ENCODE assay signal across 8 cellular contexts in the genomic region with DNA sequence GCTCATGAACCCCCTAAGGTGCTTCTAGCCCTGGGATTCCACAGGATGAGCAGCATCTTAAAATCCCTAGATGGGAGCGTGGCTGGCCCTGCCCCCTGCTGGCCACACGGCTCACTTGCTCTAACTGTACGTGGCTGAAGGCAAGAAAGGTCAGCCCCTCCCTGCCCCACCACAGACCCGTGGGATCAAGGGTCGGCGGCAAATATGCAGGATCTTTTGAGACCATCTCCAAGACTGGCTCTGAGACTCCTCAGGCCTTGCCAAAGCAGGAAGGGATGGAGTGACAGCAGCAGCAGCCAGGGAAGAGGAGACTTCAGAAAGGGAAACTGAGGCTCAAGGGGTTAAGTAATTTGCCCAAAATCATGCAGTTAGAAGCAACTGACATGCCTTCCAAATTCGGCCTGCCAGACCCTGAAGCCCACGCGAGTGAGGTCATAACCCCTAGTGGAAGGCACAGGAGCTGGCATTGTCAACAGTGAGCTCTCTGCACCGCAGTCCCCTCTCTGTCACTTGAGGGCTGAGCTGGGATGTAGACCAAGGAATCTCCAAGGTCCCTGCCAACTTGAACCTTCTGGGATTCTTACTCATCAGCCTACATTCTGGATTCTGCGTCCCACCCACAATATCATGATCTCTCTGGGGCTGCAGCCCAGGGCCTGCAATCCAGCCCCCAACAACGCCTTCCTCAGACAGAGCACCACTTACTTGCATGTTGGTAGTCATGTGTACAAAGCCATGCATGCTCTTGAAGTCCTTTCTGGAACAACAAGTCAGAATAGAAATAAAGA. TPM values are rescaled to one million over a fixed set of nuclear protein-coding genes. Genes with fewer than 3 reads are reported as not detected.
DNase-seq lines count a peak whose midpoint lies in the region; TF ChIP-seq lines count a peak whose summit lies in the region.

No MANE protein-coding gene starts in this region.

- no peak for TF ChIP-seq EP300 in transverse colon (IDR thresholded peaks at IDR 0.05; ENCODE audit: low read depth)

- no peak overlapping the region for H3K4me3 ChIP-seq in Peyer's patch
- H3K4me3 ChIP-seq in fibroblast of the aortic adventitia (ENCODE audit: low read depth, low read length), result no peak overlapping the region
- no peak overlapping the region for H3K4me3 ChIP-seq in neutrophil (ENCODE audit: low read depth in 1 of 2, low read length in 1 of 2)
- no peak overlapping the region for H3K4me3 ChIP-seq in transverse colon

- peak; percentile 36 to 70 (median 62) for DNase-seq in NCI-H1417 (lab: John Stamatoyannopoulos, UW)
- no peak for DNase-seq in NCI-H1417 treated with DMSO at 0.1 percent for 48 hours (lab: John Stamatoyannopoulos, UW)
- peak; percentile 67 for DNase-seq in HPDE6-E6E7 (ENCODE audit: extremely low spot score)
- DNase-seq in Peyer's patch, result peak; percentile 44 to 87 (median 83)
- DNase-seq in activated T-helper 1 cell treated with anti-CD3 and anti-CD28 coated beads, Interleukin-12 subunit alpha, Interleukin-12 subunit beta, Interleukin-2, Interleukin-4 antibody, amounts not matched to agents 30 ng/mL and 10 ng/mL and 1 ng/mL, durations not matched to agents 14 hours and 24 hours and 36 hours (ENCODE audit: low spot score), result peak; percentile 43
- peak; percentile 78 for DNase-seq in fibroblast of the aortic adventitia (ENCODE audit: low read depth)
- peak; percentile 81 for DNase-seq in transverse colon

- TF ChIP-seq CTCF in Peyer's patch (IDR thresholded peaks at IDR 0.05) (peak; percentile 39 to 89 (median 76)), fibroblast of the aortic adventitia (IDR thresholded peaks at IDR 0.05; ENCODE audit: insufficient read depth, low read length) (peak; percentile 87), neutrophil (IDR thresholded peaks at IDR 0.05) (peak; percentile 78), transverse colon (IDR thresholded peaks at IDR 0.05) (peak; percentile 83 to 90 (median 89))

- no peak overlapping the region for H3K4me3 Mint-ChIP-seq in activated T-helper 1 cell treated with anti-CD3 and anti-CD28 coated beads, Interleukin-12 subunit alpha, Interleukin-12 subunit beta, Interleukin-2, Interleukin-4 antibody, amounts not matched to agents 30 ng/mL and 10 ng/mL and 1 ng/mL, durations not matched to agents 14 hours and 24 hours and 36 hours

- in situ Hi-C loops in transverse colon (cut with MboI; ENCODE audit: low pct_ligation_motif_present in 1 of 4, low pct_unique_long_range_greater_than_20kb in 1 of 4, low sequenced_read_pairs in 3 of 4), result loop anchor here in 1 of 4 donors (25.0 kb wide), 1 partner anchor 172 kb away; no protein-coding TSS in a partner anchor

- peaks cover 0 to 17% (median 0%) of the 10 kb centered on the region in 3 donors for H3K36me3 ChIP-seq in Peyer's patch
- H3K36me3 ChIP-seq in neutrophil, result no peaks in the 10 kb centered on the region
- no peaks in the 10 kb centered on the region for H3K36me3 ChIP-seq in transverse colon

- H3K27me3 Mint-ChIP-seq in activated T-helper 1 cell treated with anti-CD3 and anti-CD28 coated beads, Interleukin-12 subunit alpha, Interleukin-12 subunit beta, Interleukin-2, Interleukin-4 antibody, amounts not matched to agents 30 ng/mL and 10 ng/mL and 1 ng/mL, durations not matched to agents 14 hours and 24 hours and 36 hours (ENCODE audit: insufficient read depth), result peaks cover 2% of the 10 kb centered on the region

- intact Hi-C loops in activated T-helper 1 cell treated with anti-CD3 and anti-CD28 coated beads, Interleukin-12 subunit alpha, Interleukin-12 subunit beta, Interleukin-2, Interleukin-4 antibody, amounts not matched to agents 30 ng/mL and 10 ng/mL and 1 ng/mL, durations not matched to agents 14 hours and 24 hours and 36 hours (cut with micrococcal nuclease), result loop anchor here (1.0 kb wide), 3 partner anchors 66 to 182 kb away; no protein-coding TSS in a partner anchor
- intact Hi-C loops in transverse colon (cut with DNase I; ENCODE audit: low total_unique reads), result loop anchor here (1.0 to 5.0 kb wide), 2 partner anchors 71 to 1162 kb away; a partner anchor contains a TSS

- H3K27ac ChIP-seq in Peyer's patch (no peak overlapping the region), neutrophil (peak overlapping the region; percentile 79), transverse colon (no peak overlapping the region)

- H3K27ac Mint-ChIP-seq in activated T-helper 1 cell treated with anti-CD3 and anti-CD28 coated beads, Interleukin-12 subunit alpha, Interleukin-12 subunit beta, Interleukin-2, Interleukin-4 antibody, amounts not matched to agents 30 ng/mL and 10 ng/mL and 1 ng/mL, durations not matched to agents 14 hours and 24 hours and 36 hours, result no peak overlapping the region

- H3K36me3 Mint-ChIP-seq in activated T-helper 1 cell treated with anti-CD3 and anti-CD28 coated beads, Interleukin-12 subunit alpha, Interleukin-12 subunit beta, Interleukin-2, Interleukin-4 antibody, amounts not matched to agents 30 ng/mL and 10 ng/mL and 1 ng/mL, durations not matched to agents 14 hours and 24 hours and 36 hours (ENCODE audit: low read depth), result no peaks in the 10 kb centered on the region

- H3K9me3 ChIP-seq in Peyer's patch, result no peaks in the 10 kb centered on the region
- H3K9me3 ChIP-seq in neutrophil, result no peaks in the 10 kb centered on the region
- no peaks in the 10 kb centered on the region for H3K9me3 ChIP-seq in transverse colon

- no peaks in the 10 kb centered on the region for H3K9me3 Mint-ChIP-seq in activated T-helper 1 cell treated with anti-CD3 and anti-CD28 coated beads, Interleukin-12 subunit alpha, Interleukin-12 subunit beta, Interleukin-2, Interleukin-4 antibody, amounts not matched to agents 30 ng/mL and 10 ng/mL and 1 ng/mL, durations not matched to agents 14 hours and 24 hours and 36 hours

- H3K4me1 Mint-ChIP-seq in activated T-helper 1 cell treated with anti-CD3 and anti-CD28 coated beads, Interleukin-12 subunit alpha, Interleukin-12 subunit beta, Interleukin-2, Interleukin-4 antibody, amounts not matched to agents 30 ng/mL and 10 ng/mL and 1 ng/mL, durations not matched to agents 14 hours and 24 hours and 36 hours (ENCODE audit: low read depth), result peaks cover 19% of the 10 kb centered on the region

- TF ChIP-seq POLR2A in Peyer's patch (IDR thresholded peaks at IDR 0.05) (no peak), transverse colon (IDR thresholded peaks at IDR 0.05) (no peak)

- H3K4me1 ChIP-seq in Peyer's patch (no peaks in the 10 kb centered on the region), neutrophil (ENCODE audit: control insufficient read depth in 1 of 2, insufficient read depth in 1 of 2, low read depth in 1 of 2, low read length in 1 of 2) (peaks cover 18 to 20% of the 10 kb centered on the region in 2 experiments), transverse colon (peaks cover 0 to 7% (median 0%) of the 10 kb centered on the region in 4 donors)

- H3K27me3 ChIP-seq in Peyer's patch (no peaks in the 10 kb centered on the region), neutrophil (no peaks in the 10 kb centered on the region), transverse colon (no peaks in the 10 kb centered on the region)

- 20 to 30% methylated on average over 2 to 12 of the region's 12 CpGs for WGBS in transverse colon (ENCODE audit: low coverage in 1 of 2), 2 donors

RNA-seq across cellular contexts. Expression of a gene that starts 31.4 kb away (rescaled TPM):
- total RNA-seq in Peyer's patch, result 10 to 100 TPM; 13.2 to 50.6 (median 30.3) TPM
- 0.15 and 0.39 TPM in 2 replicates for total RNA-seq in activated T-helper 1 cell treated with anti-CD3 and anti-CD28 coated beads, Interleukin-12 subunit alpha, Interleukin-12 subunit beta, Interleukin-2, Interleukin-4 antibody, amounts not matched to agents 30 ng/mL and 10 ng/mL and 1 ng/mL, durations not matched to agents 14 hours and 24 hours and 36 hours
- 31.6 and 37.5 TPM in 2 replicates for total RNA-seq in fibroblast of the aortic adventitia (ENCODE audit: low replicate concordance)
- total RNA-seq in transverse colon, result 10 to 100 TPM; 35.8 to 50.7 (median 41.6) TPM

RNA-seq across cellular contexts. Expression of a gene that starts 38.4 kb away (rescaled TPM):
- total RNA-seq in Peyer's patch (100 to 1,000 TPM; 104 to 270 (median 200) TPM), fibroblast of the aortic adventitia (ENCODE audit: low replicate concordance) (27.1 and 37.7 TPM in 2 replicates), transverse colon (100 to 1,000 TPM in 1 of 4 donors, 10 to 100 TPM in 3; 56.4 to 105 (median 67.7) TPM)
- 101 TPM in 2 replicates for total RNA-seq in activated T-helper 1 cell treated with anti-CD3 and anti-CD28 coated beads, Interleukin-12 subunit alpha, Interleukin-12 subunit beta, Interleukin-2, Interleukin-4 antibody, amounts not matched to agents 30 ng/mL and 10 ng/mL and 1 ng/mL, durations not matched to agents 14 hours and 24 hours and 36 hours

Comparison
In these comparisons a context has a peak if more than half of its experiments do, and no peak if none do; other contexts are left out.
1. RNA of a gene that starts 31.4 kb away (total RNA-seq): 35.8 to 50.7 TPM in transverse colon, 31.6 to 37.5 TPM in fibroblast of the aortic adventitia and 13.2 to 50.6 TPM in Peyer's patch; 0.15 to 0.39 TPM in activated T-helper 1 cell treated with anti-CD3 and anti-CD28 coated beads, Interleukin-12 subunit alpha, Interleukin-12 subunit beta, Interleukin-2, Interleukin-4 antibody, amounts not matched to agents 30 ng/mL and 10 ng/mL and 1 ng/mL, durations not matched to agents 14 hours and 24 hours and 36 hours; every median in the first group is over 10 times any median in the second.
2. Peak in every context shown above with its lines, with median percentiles within 50 percentile points of each other: CTCF ChIP-seq.